In genomic region chr14:73562256-73562655, GRCh38 we compare ENCODE assay signal across 6 cellular contexts. TPM values are rescaled to one million over a fixed set of nuclear protein-coding genes. Genes with fewer than 3 reads are reported as not detected.
"Had no signal": no experiment of that assay in that cellular context is flagged by ENCODE, and none has a peak within 500 bp of the region (broad histone marks: within the 10 kb centered on the region; RNA-seq: fewer than 3 reads in every experiment).

No MANE protein-coding gene starts in this region.

RNA-seq across cellular contexts. Expression of gene HEATR4, which starts 3.5 kb away (rescaled TPM):
- total RNA-seq: H4, HFFc6 had no signal

RNA-seq across cellular contexts. Expression of gene ACOT1, which starts 25.3 kb away (rescaled TPM):
- total RNA-seq: H4 had no signal

RNA-seq across cellular contexts. Expression of gene ACOT4, which starts 29.4 kb away (rescaled TPM):
- total RNA-seq: HFFc6 had no signal

RNA-seq across cellular contexts. Expression of gene ACOT6, which starts 50.1 kb away (rescaled TPM):
- total RNA-seq: GM23248, H1, H4, H7, H9, HFFc6 had no signal
- polyA plus RNA-seq: GM23248, H1 had no signal
